ENCODE assay signal across 1 cellular context in the genomic region with DNA sequence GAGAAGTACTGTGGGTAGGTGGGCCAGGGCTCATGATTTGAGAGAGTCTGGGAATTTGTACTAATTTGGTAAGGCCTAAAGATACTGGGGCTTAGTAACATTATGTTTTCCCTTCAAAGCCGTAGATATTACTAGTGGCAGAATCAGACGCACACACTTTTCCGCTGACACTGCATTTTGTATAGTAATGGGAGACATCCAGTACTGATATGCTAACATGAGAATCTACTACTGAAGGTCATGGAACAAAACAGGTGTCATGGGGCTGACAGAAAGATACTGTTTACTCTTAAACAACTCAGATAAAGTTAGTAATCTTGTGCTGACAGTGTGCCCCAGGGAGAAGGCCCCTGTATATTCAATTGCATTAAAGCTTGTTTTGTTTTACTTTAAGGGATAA.
TF ChIP-seq lines count a peak whose summit lies in the region.

No MANE protein-coding gene starts in this region.

TF ChIP-seq in A549, 52 proteins besides CTCF, POLR2A, EP300 and RAD21 (continued from another document):
- TF ChIP-seq, protein P1, sequence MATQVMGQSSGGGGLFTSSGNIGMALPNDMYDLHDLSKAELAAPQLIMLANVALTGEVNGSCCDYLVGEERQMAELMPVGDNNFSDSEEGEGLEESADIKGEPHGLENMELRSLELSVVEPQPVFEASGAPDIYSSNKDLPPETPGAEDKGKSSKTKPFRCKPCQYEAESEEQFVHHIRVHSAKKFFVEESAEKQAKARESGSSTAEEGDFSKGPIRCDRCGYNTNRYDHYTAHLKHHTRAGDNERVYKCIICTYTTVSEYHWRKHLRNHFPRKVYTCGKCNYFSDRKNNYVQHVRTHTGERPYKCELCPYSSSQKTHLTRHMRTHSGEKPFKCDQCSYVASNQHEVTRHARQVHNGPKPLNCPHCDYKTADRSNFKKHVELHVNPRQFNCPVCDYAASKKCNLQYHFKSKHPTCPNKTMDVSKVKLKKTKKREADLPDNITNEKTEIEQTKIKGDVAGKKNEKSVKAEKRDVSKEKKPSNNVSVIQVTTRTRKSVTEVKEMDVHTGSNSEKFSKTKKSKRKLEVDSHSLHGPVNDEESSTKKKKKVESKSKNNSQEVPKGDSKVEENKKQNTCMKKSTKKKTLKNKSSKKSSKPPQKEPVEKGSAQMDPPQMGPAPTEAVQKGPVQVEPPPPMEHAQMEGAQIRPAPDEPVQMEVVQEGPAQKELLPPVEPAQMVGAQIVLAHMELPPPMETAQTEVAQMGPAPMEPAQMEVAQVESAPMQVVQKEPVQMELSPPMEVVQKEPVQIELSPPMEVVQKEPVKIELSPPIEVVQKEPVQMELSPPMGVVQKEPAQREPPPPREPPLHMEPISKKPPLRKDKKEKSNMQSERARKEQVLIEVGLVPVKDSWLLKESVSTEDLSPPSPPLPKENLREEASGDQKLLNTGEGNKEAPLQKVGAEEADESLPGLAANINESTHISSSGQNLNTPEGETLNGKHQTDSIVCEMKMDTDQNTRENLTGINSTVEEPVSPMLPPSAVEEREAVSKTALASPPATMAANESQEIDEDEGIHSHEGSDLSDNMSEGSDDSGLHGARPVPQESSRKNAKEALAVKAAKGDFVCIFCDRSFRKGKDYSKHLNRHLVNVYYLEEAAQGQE (IDR thresholded peaks at IDR 0.05), result no peak
- TF ChIP-seq EHF (CRISPR knock-in tag; IDR thresholded peaks at IDR 0.05), result no peak
- no peak for TF ChIP-seq GATA3 (IDR thresholded peaks at IDR 0.05; ENCODE audit: borderline replicate concordance)
- TF ChIP-seq MAZ (IDR thresholded peaks at IDR 0.05; ENCODE audit: borderline replicate concordance, low read depth, low read length), result no peak
